1 cellular context compared by ENCODE assay signal in the genomic region with DNA sequence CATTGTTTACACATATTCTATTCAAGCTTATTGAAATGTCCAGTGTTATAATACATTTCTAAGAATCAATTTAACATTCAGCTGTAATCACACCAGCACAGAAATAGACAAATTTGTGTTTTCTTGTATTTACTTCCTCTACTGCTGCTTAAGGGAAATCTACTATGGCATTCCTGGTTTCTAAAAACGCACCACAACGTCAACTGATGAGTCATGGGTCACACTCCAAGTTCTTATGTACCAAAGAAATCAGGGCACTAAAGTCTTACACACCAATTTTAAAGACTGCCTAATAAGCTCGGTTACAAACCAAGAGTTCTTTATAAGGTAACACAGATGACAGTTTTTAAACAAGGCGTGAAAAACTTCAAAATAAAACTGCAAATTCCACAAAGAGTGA.
TF ChIP-seq lines count a peak whose summit lies in the region.

No MANE protein-coding gene starts in this region.

TF ChIP-seq in SK-N-SH, 30 proteins besides CTCF, POLR2A, EP300 and RAD21 (continued from another document):
- TF ChIP-seq MEF2A (IDR thresholded peaks at IDR 0.05; ENCODE audit: borderline replicate concordance, low read depth), result peak; percentile 50; the same call in 1 of the 2 replicates
- no peak for TF ChIP-seq ELF1 (IDR thresholded peaks at IDR 0.05)
- TF ChIP-seq SMC3 (IDR thresholded peaks at IDR 0.05; ENCODE audit: low read depth, low read length), result no peak
- no peak for TF ChIP-seq EZH2phosphoT487 (IDR thresholded peaks at IDR 0.05; ENCODE audit: borderline replicate concordance, low read depth)
- TF ChIP-seq FOSL2 (IDR thresholded peaks at IDR 0.05; ENCODE audit: borderline replicate concordance, low read depth), result peak; percentile 61
- TF ChIP-seq ZBTB33 (IDR thresholded peaks at IDR 0.05; ENCODE audit: borderline replicate concordance, low read depth), result no peak
- no peak for TF ChIP-seq TEAD4 (IDR thresholded peaks at IDR 0.05; ENCODE audit: borderline replicate concordance, insufficient read depth)
- 0 out of 2 replicates have a peak, but pooled peaks have one; percentile 11 for TF ChIP-seq RXRA (IDR thresholded peaks at IDR 0.05; ENCODE audit: borderline replicate concordance, low read depth)
- TF ChIP-seq NFIC (IDR thresholded peaks at IDR 0.05; ENCODE audit: borderline replicate concordance), result no peak
- TF ChIP-seq RFX5 (IDR thresholded peaks at IDR 0.05; ENCODE audit: low read length), result no peak
